In the genomic region with DNA sequence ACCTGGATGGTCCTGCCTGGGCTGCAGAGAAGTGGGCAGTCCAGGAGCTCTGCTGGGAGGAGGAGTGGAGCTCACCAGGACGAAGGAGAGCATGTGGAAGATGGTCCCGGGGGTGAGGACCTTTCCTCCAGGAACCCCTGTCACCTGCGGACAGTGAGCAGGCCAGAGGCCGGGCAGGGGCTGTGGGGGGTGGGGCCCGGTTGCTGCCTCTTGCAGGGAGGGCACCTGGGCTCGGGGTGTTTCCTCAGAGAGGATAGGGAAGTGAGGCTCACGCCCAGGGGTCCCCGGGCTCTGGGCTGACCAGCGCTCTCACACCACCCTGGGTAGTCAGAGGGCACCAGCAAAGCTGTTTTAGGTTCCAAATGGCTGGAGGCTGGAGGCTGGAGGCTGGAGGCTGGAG, we compare ENCODE assay signal across 27 cellular contexts. TPM values are rescaled to one million over a fixed set of nuclear protein-coding genes. Genes with fewer than 3 reads are reported as not detected.
"Had no signal": no experiment of that assay in that cellular context is flagged by ENCODE, and none has a peak within 500 bp of the region (broad histone marks: within the 10 kb centered on the region; RNA-seq: fewer than 3 reads in every experiment).

No MANE protein-coding gene starts in this region.

- H3K4me1 Mint-ChIP-seq: endodermal cell had no signal

- H3K36me3 Mint-ChIP-seq: natural killer cell, type B pancreatic cell had no signal

- H3K9me3 Mint-ChIP-seq: natural killer cell, type B pancreatic cell had no signal

- H3K27me3 ChIP-seq: colonic mucosa, right lobe of liver, testis had no signal

- H3K4me3 ChIP-seq: colonic mucosa, gastrocnemius medialis, lower lobe of right lung, right lobe of liver, smooth muscle cell, stomach, testis, tibial artery had no signal

- H3K4me1 ChIP-seq: colonic mucosa, gastrocnemius medialis, lower lobe of right lung, parathyroid adenoma, right lobe of liver, stomach, testis, tibial artery had no signal

- H3K4me2 ChIP-seq: smooth muscle cell had no signal

- DNase-seq: colonic mucosa; effector CD8-positive, alpha-beta T cell; endodermal cell; foreskin fibroblast; gastrocnemius medialis; head of caudate nucleus; left ventricle myocardium superior; lower lobe of right lung; natural killer cell; right lobe of liver; stimulated activated CD4-positive, alpha-beta T cell treated with anti-CD3 and anti-CD28 coated beads, Interleukin-12 subunit alpha, Interleukin-12 subunit beta, amount 100 ng/mL, for 4 hours; stimulated activated CD4-positive, alpha-beta T cell treated with anti-CD3 and anti-CD28 coated beads, Interleukin-1b, Interleukin-23, amount 100 ng/mL, for 48 hours; stimulated activated CD4-positive, alpha-beta T cell treated with anti-CD3 and anti-CD28 coated beads, Interleukin-4, amount 100 ng/mL, for 1 hour; stimulated activated CD8-positive, alpha-beta memory T cell treated with anti-CD3 and anti-CD28 coated beads, Interleukin-4, amount 100 ng/mL, for 48 hours; stimulated activated naive CD4-positive, alpha-beta T cell treated with Interleukin-2 at 50 U/mL for 16 hours; stomach; testis; tibial artery had no signal

- H3K79me2 ChIP-seq: parathyroid adenoma had no signal

- FAIRE-seq: keratinocyte had no signal

- H3K9me3 ChIP-seq: colonic mucosa, gastrocnemius medialis, right lobe of liver, testis had no signal

- H3K4me3 Mint-ChIP-seq: dendritic cell treated with granulocyte-macrophage colony-stimulating factor and Interleukin-4, amounts not matched to agents 40 ng/mL and 50 ng/mL, for 4 days; endodermal cell; memory B cell; natural killer cell; type B pancreatic cell had no signal

- H3K36me3 ChIP-seq: colonic mucosa, gastrocnemius medialis, lower lobe of right lung, right lobe of liver, stomach, tibial artery had no signal

- H3K27ac Mint-ChIP-seq: dendritic cell treated with granulocyte-macrophage colony-stimulating factor and Interleukin-4, amounts not matched to agents 40 ng/mL and 50 ng/mL, for 4 days; endodermal cell; memory B cell; natural killer cell; progenitor cell of endocrine pancreas; type B pancreatic cell had no signal

- H3K27ac ChIP-seq: colonic mucosa, epithelial cell of prostate, gastrocnemius medialis, lower lobe of right lung, parathyroid adenoma, right lobe of liver, stomach, testis, tibial artery had no signal

- H2AFZ ChIP-seq: parathyroid adenoma had no signal

- ATAC-seq: esophagus mucosa, gastrocnemius medialis, left ventricle myocardium superior, lower lobe of right lung, natural killer cell, right lobe of liver had no signal

- H3K9ac ChIP-seq: parathyroid adenoma had no signal

RNA-seq across cellular contexts. Expression of a gene that starts 41.0 kb away (rescaled TPM):
- total RNA-seq: gastrocnemius medialis, progenitor cell of endocrine pancreas had no signal
